In genomic region chr3:51982352-51982837, GRCh38 we compare ENCODE assay signal across 1 cellular context.
TF ChIP-seq lines count a peak whose summit lies in the region.

No MANE protein-coding gene starts in this region.

TF ChIP-seq in HepG2, 621 proteins besides CTCF, POLR2A, EP300 and RAD21 (continued from another document and continues in another):
- TF ChIP-seq HNF4A (CRISPR knock-in tag; IDR thresholded peaks at IDR 0.05) (peak; percentile 98), ETV5 (CRISPR knock-in tag; IDR thresholded peaks at IDR 0.05; ENCODE audit: borderline replicate concordance) (peak; percentile 62; the same call in 1 of the 2 replicates), SOX5 (CRISPR knock-in tag; IDR thresholded peaks at IDR 0.05; ENCODE audit: borderline replicate concordance) (peak; percentile 63; the same call in 1 of the 2 replicates), ZBTB7A (CRISPR knock-in tag; IDR thresholded peaks at IDR 0.05) (0 out of 2 replicates have a peak, but pooled peaks have one; percentile 81), ZSCAN29 (CRISPR knock-in tag; conservative IDR thresholded peaks at IDR 0.05) (no peak), FOXO4 (CRISPR knock-in tag; conservative IDR thresholded peaks at IDR 0.05) (no peak), TBX3 (IDR thresholded peaks at IDR 0.05; ENCODE audit: borderline replicate concordance) (peak; percentile 39; the same call in 1 of the 2 replicates), SALL1 (CRISPR knock-in tag; IDR thresholded peaks at IDR 0.05) (peak; percentile 81), EED (CRISPR knock-in tag; IDR thresholded peaks at IDR 0.05) (no peak), PRDM15 (CRISPR knock-in tag; IDR thresholded peaks at IDR 0.05) (no peak), FIP1L1 (IDR thresholded peaks at IDR 0.05; ENCODE audit: borderline replicate concordance, insufficient read depth, low read depth, low read length) (no peak), SMARCC2 (IDR thresholded peaks at IDR 0.05) (no peak), MEIS2 (CRISPR knock-in tag; IDR thresholded peaks at IDR 0.05) (peak; percentile 67; the same call in 1 of the 2 replicates), DNMT3B (CRISPR knock-in tag; conservative IDR thresholded peaks at IDR 0.05) (no peak), ZFP36L1 (CRISPR knock-in tag; IDR thresholded peaks at IDR 0.05) (peak; percentile 68; the same call in 1 of the 2 replicates), MXI1 (IDR thresholded peaks at IDR 0.05; ENCODE audit: borderline replicate concordance, low read depth, low read length) (peak; percentile 78; the same call in 1 of the 3 replicates), GATAD2A (CRISPR knock-in tag; IDR thresholded peaks at IDR 0.05) (peak; percentile 91), E2F2 (CRISPR knock-in tag; IDR thresholded peaks at IDR 0.05; ENCODE audit: borderline replicate concordance) (peak; percentile 57; the same call in 1 of the 2 replicates), PHF21A (CRISPR knock-in tag; IDR thresholded peaks at IDR 0.05) (peak; percentile 76; the same call in 1 of the 2 replicates), IRF2 (CRISPR knock-in tag; IDR thresholded peaks at IDR 0.05) (0 out of 2 replicates have a peak, but pooled peaks have one; percentile 54), RBFOX2 (IDR thresholded peaks at IDR 0.05; ENCODE audit: low read depth, low read length) (no peak), PRPF4 (IDR thresholded peaks at IDR 0.05; ENCODE audit: low read depth, low read length, poor library complexity, severe bottlenecking) (no peak), HIC2 (CRISPR knock-in tag; IDR thresholded peaks at IDR 0.05; ENCODE audit: low read depth) (peak; percentile 91), LCORL (IDR thresholded peaks at IDR 0.05) (no peak), LCORL (CRISPR knock-in tag; IDR thresholded peaks at IDR 0.05) (peak; percentile 71; the same call in 1 of the 2 replicates), MXD4 (CRISPR knock-in tag; IDR thresholded peaks at IDR 0.05) (peak; percentile 28; the same call in 1 of the 2 replicates), ZNF362 (CRISPR knock-in tag; IDR thresholded peaks at IDR 0.05; ENCODE audit: borderline replicate concordance) (0 out of 2 replicates have a peak, but pooled peaks have one; percentile 24), SMAD3 (CRISPR knock-in tag; IDR thresholded peaks at IDR 0.05) (peak; percentile 76), PCBP2 (optimal IDR thresholded peaks at IDR 0.05; ENCODE audit: low read depth, low read length, poor library complexity, severe bottlenecking) (no peak), FOXA3 (CRISPR knock-in tag; IDR thresholded peaks at IDR 0.05) (peak; percentile 67; the same call in 1 of the 2 replicates), MIER3 (CRISPR knock-in tag; IDR thresholded peaks at IDR 0.05; ENCODE audit: borderline replicate concordance) (peak; percentile 89), SIN3A (IDR thresholded peaks at IDR 0.05; ENCODE audit: borderline replicate concordance, low read depth, low read length) (peak; percentile 77; the same call in 1 of the 2 replicates), ZNF230 (CRISPR knock-in tag; IDR thresholded peaks at IDR 0.05) (no peak), ZNF788 (CRISPR knock-in tag; IDR thresholded peaks at IDR 0.05; ENCODE audit: borderline replicate concordance) (peak; percentile 59; the same call in 1 of the 2 replicates), ZNF18 (CRISPR knock-in tag; IDR thresholded peaks at IDR 0.05; ENCODE audit: insufficient replicate concordance) (peak; percentile 82), ZBTB21 (CRISPR knock-in tag; IDR thresholded peaks at IDR 0.05) (0 out of 2 replicates have a peak, but pooled peaks have one; percentile 1)
- TF ChIP-seq, protein P1, sequence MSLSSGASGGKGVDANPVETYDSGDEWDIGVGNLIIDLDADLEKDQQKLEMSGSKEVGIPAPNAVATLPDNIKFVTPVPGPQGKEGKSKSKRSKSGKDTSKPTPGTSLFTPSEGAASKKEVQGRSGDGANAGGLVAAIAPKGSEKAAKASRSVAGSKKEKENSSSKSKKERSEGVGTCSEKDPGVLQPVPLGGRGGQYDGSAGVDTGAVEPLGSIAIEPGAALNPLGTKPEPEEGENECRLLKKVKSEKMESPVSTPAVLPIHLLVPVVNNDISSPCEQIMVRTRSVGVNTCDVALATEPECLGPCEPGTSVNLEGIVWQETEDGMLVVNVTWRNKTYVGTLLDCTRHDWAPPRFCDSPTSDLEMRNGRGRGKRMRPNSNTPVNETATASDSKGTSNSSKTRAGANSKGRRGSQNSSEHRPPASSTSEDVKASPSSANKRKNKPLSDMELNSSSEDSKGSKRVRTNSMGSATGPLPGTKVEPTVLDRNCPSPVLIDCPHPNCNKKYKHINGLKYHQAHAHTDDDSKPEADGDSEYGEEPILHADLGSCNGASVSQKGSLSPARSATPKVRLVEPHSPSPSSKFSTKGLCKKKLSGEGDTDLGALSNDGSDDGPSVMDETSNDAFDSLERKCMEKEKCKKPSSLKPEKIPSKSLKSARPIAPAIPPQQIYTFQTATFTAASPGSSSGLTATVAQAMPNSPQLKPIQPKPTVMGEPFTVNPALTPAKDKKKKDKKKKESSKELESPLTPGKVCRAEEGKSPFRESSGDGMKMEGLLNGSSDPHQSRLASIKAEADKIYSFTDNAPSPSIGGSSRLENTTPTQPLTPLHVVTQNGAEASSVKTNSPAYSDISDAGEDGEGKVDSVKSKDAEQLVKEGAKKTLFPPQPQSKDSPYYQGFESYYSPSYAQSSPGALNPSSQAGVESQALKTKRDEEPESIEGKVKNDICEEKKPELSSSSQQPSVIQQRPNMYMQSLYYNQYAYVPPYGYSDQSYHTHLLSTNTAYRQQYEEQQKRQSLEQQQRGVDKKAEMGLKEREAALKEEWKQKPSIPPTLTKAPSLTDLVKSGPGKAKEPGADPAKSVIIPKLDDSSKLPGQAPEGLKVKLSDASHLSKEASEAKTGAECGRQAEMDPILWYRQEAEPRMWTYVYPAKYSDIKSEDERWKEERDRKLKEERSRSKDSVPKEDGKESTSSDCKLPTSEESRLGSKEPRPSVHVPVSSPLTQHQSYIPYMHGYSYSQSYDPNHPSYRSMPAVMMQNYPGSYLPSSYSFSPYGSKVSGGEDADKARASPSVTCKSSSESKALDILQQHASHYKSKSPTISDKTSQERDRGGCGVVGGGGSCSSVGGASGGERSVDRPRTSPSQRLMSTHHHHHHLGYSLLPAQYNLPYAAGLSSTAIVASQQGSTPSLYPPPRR (CRISPR knock-in tag; IDR thresholded peaks at IDR 0.05; ENCODE audit: borderline replicate concordance) = peak; percentile 49; the same call in 1 of the 2 replicates
- TF ChIP-seq, protein P2, sequence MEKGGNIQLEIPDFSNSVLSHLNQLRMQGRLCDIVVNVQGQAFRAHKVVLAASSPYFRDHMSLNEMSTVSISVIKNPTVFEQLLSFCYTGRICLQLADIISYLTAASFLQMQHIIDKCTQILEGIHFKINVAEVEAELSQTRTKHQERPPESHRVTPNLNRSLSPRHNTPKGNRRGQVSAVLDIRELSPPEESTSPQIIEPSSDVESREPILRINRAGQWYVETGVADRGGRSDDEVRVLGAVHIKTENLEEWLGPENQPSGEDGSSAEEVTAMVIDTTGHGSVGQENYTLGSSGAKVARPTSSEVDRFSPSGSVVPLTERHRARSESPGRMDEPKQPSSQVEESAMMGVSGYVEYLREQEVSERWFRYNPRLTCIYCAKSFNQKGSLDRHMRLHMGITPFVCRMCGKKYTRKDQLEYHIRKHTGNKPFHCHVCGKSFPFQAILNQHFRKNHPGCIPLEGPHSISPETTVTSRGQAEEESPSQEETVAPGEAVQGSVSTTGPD (CRISPR knock-in tag; IDR thresholded peaks at IDR 0.05) = peak; percentile 89; the same call in 1 of the 2 replicates
